Comparison of ENCODE assay signal across 8 cellular contexts in the genomic region with DNA sequence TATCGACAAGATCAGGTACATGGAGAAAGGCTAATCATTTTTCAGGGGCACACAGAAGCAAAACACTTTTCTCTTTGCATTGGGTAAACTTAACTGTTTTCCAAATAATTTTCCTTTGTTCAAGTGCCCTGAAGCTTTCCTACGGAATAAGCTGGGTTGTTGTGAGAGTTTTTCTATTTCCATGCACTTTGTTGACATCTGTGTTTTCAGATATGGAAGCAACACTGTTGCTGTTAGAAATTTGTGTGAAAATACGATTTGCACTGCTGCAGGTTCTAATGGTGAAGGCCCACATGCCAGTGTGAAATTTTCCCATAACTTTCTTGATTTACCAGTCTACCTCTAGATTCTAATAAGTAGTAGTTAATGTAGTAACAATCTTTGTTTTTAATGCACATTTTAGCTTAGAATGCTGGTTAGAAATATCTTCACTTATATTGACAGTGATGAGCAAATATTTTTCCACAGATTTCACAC. TPM values are rescaled to one million over a fixed set of nuclear protein-coding genes. Genes with fewer than 3 reads are reported as not detected.
DNase-seq lines count a peak whose midpoint lies in the region; ATAC-seq and TF ChIP-seq lines count a peak whose summit lies in the region.

No MANE protein-coding gene starts in this region.

- peak overlapping the region; percentile 82 to 90 for H3K27ac Mint-ChIP-seq in natural killer cell treated with Interleukin-12 subunit alpha and Interleukin-12 subunit beta and Interleukin-15 and Interleukin-18, amount 100 ng/mL, for 72 hours

- H3K36me3 ChIP-seq in Karpas-422 (ENCODE audit: insufficient read depth, low read length) (peaks cover 11% of the 10 kb centered on the region; the same call in 1 of the 2 replicates), duodenal mucosa (ENCODE audit: control insufficient read depth in 1 of 2, insufficient read depth in 2 of 2, low read length in 2 of 2) (no peaks in the 10 kb centered on the region)

- H3K4me3 Mint-ChIP-seq in natural killer cell treated with Interleukin-12 subunit alpha and Interleukin-12 subunit beta and Interleukin-15 and Interleukin-18, amount 100 ng/mL, for 72 hours, result peak overlapping the region; percentile 90

- no peak for ATAC-seq in natural killer cell treated with Interleukin-12 subunit alpha and Interleukin-12 subunit beta and Interleukin-15 and Interleukin-18, amount 100 ng/mL, for 72 hours
- no peak for ATAC-seq in GM21381 (IDR thresholded peaks at IDR 0.05; ENCODE audit: unreplicated experiment)

- peak overlapping the region; percentile 96 for H3K27ac ChIP-seq in Karpas-422 (ENCODE audit: low read length)
- H3K27ac ChIP-seq in duodenal mucosa (ENCODE audit: low read depth, low read length), result peak overlapping the region; percentile 24

- H3K27me3 ChIP-seq in Karpas-422 (ENCODE audit: low read length) (no peaks in the 10 kb centered on the region), duodenal mucosa (ENCODE audit: control insufficient read depth in 1 of 2, insufficient read depth in 2 of 2, low read length in 2 of 2) (no peaks in the 10 kb centered on the region)

- CTCF ChIA-PET in AG04449 (lab: Yijun Ruan, JAX), result interaction anchor here (1.1 to 2.6 kb wide), 4 partner anchors 26 to 140 kb away, joined by 3 to 7 read pairs (median 4); no protein-coding TSS in a partner anchor

- TF ChIP-seq CTCF in AG04449 (IDR thresholded peaks at IDR 0.05; ENCODE audit: insufficient read depth, low read length, missing control alignments), result no peak

- peaks cover 36 to 53% of the 10 kb centered on the region in 2 donors for H3K4me1 Mint-ChIP-seq in natural killer cell treated with Interleukin-12 subunit alpha and Interleukin-12 subunit beta and Interleukin-15 and Interleukin-18, amount 100 ng/mL, for 72 hours (ENCODE audit: low read depth in 2 of 2)

- peaks cover 87% of the 10 kb centered on the region for H3K79me2 ChIP-seq in Karpas-422 (ENCODE audit: low read length)

- H3K9me3 ChIP-seq in Karpas-422 (ENCODE audit: low read length), result no peaks in the 10 kb centered on the region
- no peaks in the 10 kb centered on the region for H3K9me3 ChIP-seq in duodenal mucosa (ENCODE audit: control insufficient read depth in 1 of 2, low read length in 2 of 2)

- H3K4me1 ChIP-seq in Karpas-422 (ENCODE audit: low read length) (peaks cover 73% of the 10 kb centered on the region), duodenal mucosa (ENCODE audit: control insufficient read depth in 1 of 2, insufficient read depth in 2 of 2, low read length in 2 of 2) (peaks cover 34 to 51% of the 10 kb centered on the region in 2 donors)

- H3K27me3 Mint-ChIP-seq in natural killer cell treated with Interleukin-12 subunit alpha and Interleukin-12 subunit beta and Interleukin-15 and Interleukin-18, amount 100 ng/mL, for 72 hours, result no peaks in the 10 kb centered on the region

- H3K9ac ChIP-seq in Karpas-422 (ENCODE audit: low read length) (peak overlapping the region; percentile 80), duodenal mucosa (ENCODE audit: low read depth in 1 of 2, low read length in 2 of 2) (peak overlapping the region; percentile 65 to 83)

- DNase-seq in AG04449 (ENCODE audit: low read depth, low spot score) (no peak), Karpas-422 (peak; percentile 56), dedifferentiated amniotic fluid mesenchymal stem cell (ENCODE audit: extremely low spot score) (no peak), nucleus accumbens (lab: John Stamatoyannopoulos, UW) (no peak), A172 (ENCODE audit: low spot score) (no peak)
- DNase-seq in natural killer cell treated with Interleukin-12 subunit alpha and Interleukin-12 subunit beta and Interleukin-15 and Interleukin-18, amount 100 ng/mL, for 72 hours (ENCODE audit: low spot score), result no peak

- H3K4me3 ChIP-seq in AG04449 (ENCODE audit: low read depth, low read length) (peak overlapping the region; percentile 68), Karpas-422 (ENCODE audit: low read length) (peak overlapping the region; percentile 74), duodenal mucosa (ENCODE audit: low read depth in 1 of 2, low read length in 2 of 2) (peak overlapping the region; percentile 80 to 92)

- no peaks in the 10 kb centered on the region for H4K20me1 ChIP-seq in Karpas-422 (ENCODE audit: insufficient read depth, low read depth, low read length)

- H3K9me3 Mint-ChIP-seq in natural killer cell treated with Interleukin-12 subunit alpha and Interleukin-12 subunit beta and Interleukin-15 and Interleukin-18, amount 100 ng/mL, for 72 hours, result no peaks in the 10 kb centered on the region

- H2AFZ ChIP-seq in Karpas-422 (ENCODE audit: low read length), result no peak overlapping the region

- peaks cover 6% of the 10 kb centered on the region for H3K36me3 Mint-ChIP-seq in natural killer cell treated with Interleukin-12 subunit alpha and Interleukin-12 subunit beta and Interleukin-15 and Interleukin-18, amount 100 ng/mL, for 72 hours

- POLR2A ChIA-PET in AG04449 (lab: Yijun Ruan, JAX), result interaction anchor here (1.5 kb wide), 1 partner anchor 18 kb away, joined by 10 read pairs; a partner anchor contains a TSS

- H3K9me2 ChIP-seq in Karpas-422 (replicated peaks; ENCODE audit: insufficient read depth, low read length), result no peaks in the 10 kb centered on the region

- peak overlapping the region; percentile 68 for H3K4me2 ChIP-seq in Karpas-422 (ENCODE audit: low read depth, low read length, poor library complexity, severe bottlenecking)

RNA-seq across cellular contexts. Expression of a gene that starts 18.3 kb away (rescaled TPM):
- 52.4 and 62.6 TPM in 2 replicates for total RNA-seq in Karpas-422 (2014; rRNA removed; shearing (Covaris generic); ENCODE audit: low replicate concordance)
- total RNA-seq in natural killer cell treated with Interleukin-12 subunit alpha and Interleukin-12 subunit beta and Interleukin-15 and Interleukin-18, amount 100 ng/mL, for 72 hours, result 10 to 100 TPM; 56.7 to 80.3 TPM
- 27.3 and 28.2 TPM in 2 replicates for total RNA-seq in A172 (2014; rRNA removed; shearing (Covaris generic))

RNA-seq across cellular contexts. Expression of a gene that starts 44.4 kb away (rescaled TPM):
- 4.2 and 5.5 TPM in 2 replicates for total RNA-seq in Karpas-422 (2014; rRNA removed; shearing (Covaris generic); ENCODE audit: low replicate concordance)
- total RNA-seq in natural killer cell treated with Interleukin-12 subunit alpha and Interleukin-12 subunit beta and Interleukin-15 and Interleukin-18, amount 100 ng/mL, for 72 hours, result 1 to 10 TPM in 1 of 2 donors, under 1 TPM in 1; 0.62 to 2.0 TPM
- total RNA-seq in A172 (2014; rRNA removed; shearing (Covaris generic)), result 3.1 and 3.6 TPM in 2 replicates
